ENCODE assay signal across 8 cellular contexts in genomic region chr11:86800956-86801264, GRCh38. TPM values are rescaled to one million over a fixed set of nuclear protein-coding genes. Genes with fewer than 3 reads are reported as not detected.
A peak's percentile ranks its signal among the peaks of the same experiment; 100 is the strongest.
DNase-seq lines count a peak whose midpoint lies in the region; ATAC-seq, FAIRE-seq and TF ChIP-seq lines count a peak whose summit lies in the region.

No MANE protein-coding gene starts in this region.

- H3K27ac Mint-ChIP-seq in IgD-negative memory B cell: no peak overlapping the region
- H3K27ac Mint-ChIP-seq in naive thymus-derived CD8-positive, alpha-beta T cell: peak overlapping the region in 1 of 10 donors; percentile 56

- H3K27ac ChIP-seq in AG04450 (ENCODE audit: low read depth, low read length): no peak overlapping the region
- H3K27ac ChIP-seq in ectodermal cell (ENCODE audit: insufficient read depth, low read depth, low read length, poor library complexity, severe bottlenecking): no peak overlapping the region

- H3K4me3 Mint-ChIP-seq in IgD-negative memory B cell: peak overlapping the region in 3 of 4 donors; percentile 58 to 72 (median 65)
- H3K4me3 Mint-ChIP-seq in naive thymus-derived CD8-positive, alpha-beta T cell: peak overlapping the region in 9 of 10 donors; percentile 27 to 84 (median 54)

- intact Hi-C loops in sciatic nerve (cut with DNase I): no loop called here

- WGBS in ectodermal cell, 2 experiments: 8 to 11% methylated on average over 9 of the region's 9 CpGs

- peaks cover 34% of the 10 kb centered on the region for H3K4me1 ChIP-seq in ectodermal cell (ENCODE audit: control insufficient read depth, insufficient read depth, low read length)

- TF ChIP-seq CTCF in AG04450 (IDR thresholded peaks at IDR 0.05; ENCODE audit: low read depth, low read length): no peak

- H3K27me3 ChIP-seq in AG04450 (ENCODE audit: control insufficient read depth, insufficient read depth, low read length): no peaks in the 10 kb centered on the region
- H3K27me3 ChIP-seq in ectodermal cell (ENCODE audit: control insufficient read depth, insufficient read depth, low read length, poor library complexity, severe bottlenecking): peaks cover 3% of the 10 kb centered on the region

- H3K36me3 Mint-ChIP-seq in IgD-negative memory B cell: no peaks in the 10 kb centered on the region
- no peaks in the 10 kb centered on the region for H3K36me3 Mint-ChIP-seq in naive thymus-derived CD8-positive, alpha-beta T cell

- no peaks in the 10 kb centered on the region for H3K36me3 ChIP-seq in ectodermal cell (ENCODE audit: control insufficient read depth, insufficient read depth, low read length)

- POLR2A ChIA-PET in AG04450 (lab: Yijun Ruan, JAX): interaction anchor here (1.8 kb wide), 1 partner anchor 65 kb away, joined by 7 read pairs; no protein-coding TSS in a partner anchor
- POLR2A ChIA-PET in naive thymus-derived CD8-positive, alpha-beta T cell (lab: Charles Lee): no interaction called here

- no peak for ATAC-seq in naive thymus-derived CD8-positive, alpha-beta T cell
- ATAC-seq in sciatic nerve (no peak), GM18870 (IDR thresholded peaks at IDR 0.05; ENCODE audit: unreplicated experiment) (no peak)

- TF ChIP-seq POLR2A in GM12891 (IDR thresholded peaks at IDR 0.05; ENCODE audit: low read depth, low read length): no peak

- CTCF ChIA-PET in AG04450 (lab: Charles Lee): interaction anchor here (1.0 to 4.3 kb wide), 3 partner anchors 17 to 370 kb away, joined by 3 to 34 read pairs (median 3); no protein-coding TSS in a partner anchor

- H3K9me3 Mint-ChIP-seq in IgD-negative memory B cell: no peaks in the 10 kb centered on the region
- no peaks in the 10 kb centered on the region for H3K9me3 Mint-ChIP-seq in naive thymus-derived CD8-positive, alpha-beta T cell

- FAIRE-seq in urothelium cell line (lab: Jason Lieb, UNC): no peak
- no peak for FAIRE-seq in GM12891 (lab: Jason Lieb, UNC)

- H3K27me3 Mint-ChIP-seq in IgD-negative memory B cell: peaks cover 31% of the 10 kb centered on the region
- H3K27me3 Mint-ChIP-seq in naive thymus-derived CD8-positive, alpha-beta T cell: peaks cover 22 to 77% (median 48%) of the 10 kb centered on the region in 5 donors

- H3K9me3 ChIP-seq in AG04450 (ENCODE audit: control insufficient read depth, insufficient read depth, low read length) (no peaks in the 10 kb centered on the region; the same call in 1 of the 2 replicates), ectodermal cell (ENCODE audit: control insufficient read depth, low read length) (no peaks in the 10 kb centered on the region)

- H3K4me1 Mint-ChIP-seq in IgD-negative memory B cell: peaks cover 0 to 6% (median 0%) of the 10 kb centered on the region in 3 donors
- peaks cover 0 to 16% (median 6%) of the 10 kb centered on the region in 4 donors for H3K4me1 Mint-ChIP-seq in naive thymus-derived CD8-positive, alpha-beta T cell

- H3K4me3 ChIP-seq in AG04450 (ENCODE audit: low read depth, low read length): peak overlapping the region; percentile 73
- H3K4me3 ChIP-seq in ectodermal cell (ENCODE audit: insufficient read depth, low read depth, low read length): peak overlapping the region; percentile 60

- no peak for DNase-seq in AG04450 (ENCODE audit: low read depth, low spot score)
- DNase-seq in naive thymus-derived CD8-positive, alpha-beta T cell: no peak
- no peak for DNase-seq in urothelium cell line (ENCODE audit: low spot score)
- DNase-seq in sciatic nerve (ENCODE audit: low spot score): no peak
- no peak for DNase-seq in GM12891 (ENCODE audit: insufficient read length, low spot score)

TF ChIP-seq in GM12891, 5 proteins besides CTCF, POLR2A, EP300 and RAD21:
- no peak for TF ChIP-seq SPI1 (IDR thresholded peaks at IDR 0.05; ENCODE audit: low read depth, low read length)
- no peak for TF ChIP-seq TAF1 (IDR thresholded peaks at IDR 0.05; ENCODE audit: low read depth, low read length)
- TF ChIP-seq POLR2AphosphoS5 (IDR thresholded peaks at IDR 0.05; ENCODE audit: low read depth, low read length): no peak
- TF ChIP-seq PAX5 (IDR thresholded peaks at IDR 0.05; ENCODE audit: insufficient read depth, low read length, severe bottlenecking): no peak
- no peak for TF ChIP-seq POU2F2 (IDR thresholded peaks at IDR 0.05; ENCODE audit: low read depth, low read length)
TF ChIP-seq in GM12891: peak in this region for 0.

RNA-seq across cellular contexts. Expression of gene PRSS23, which starts 0.6 kb away (rescaled TPM):
- polyA plus RNA-seq in AG04450 (2011; rRNA removed): 50.3 and 58.0 TPM in 2 replicates
- polyA minus RNA-seq in AG04450 (2011; rRNA and poly(A)+ RNA removed): 68.5 and 75.3 TPM in 2 replicates
- polyA plus RNA-seq in IgD-negative memory B cell: 1.2 TPM
- polyA plus RNA-seq in ectodermal cell (2013, experiment 1 of 4): 61.2 TPM
- polyA plus RNA-seq in ectodermal cell (2013, experiment 2 of 4): 94.6 TPM
- polyA plus RNA-seq in ectodermal cell (2013, experiment 3 of 4): 85.9 TPM
- 107 TPM for polyA plus RNA-seq in ectodermal cell (2013, experiment 4 of 4)
- under 1 TPM in 1 of 2 experiments, not detected in 1; 0.11 TPM for total RNA-seq in naive thymus-derived CD8-positive, alpha-beta T cell
- 10 to 100 TPM in 1 of 3 donors, under 1 TPM in 2; 0.23 to 17.6 (median 0.49) TPM for polyA plus RNA-seq in naive thymus-derived CD8-positive, alpha-beta T cell
- total RNA-seq in sciatic nerve: 28.6 TPM
- polyA plus RNA-seq in GM12891 (2012; ENCODE audit: low read depth, missing spikeins): not detected
